In genomic region chr17:5418858-5419355, GRCh38 we compare ENCODE assay signal across 1 cellular context.
TF ChIP-seq lines count a peak whose summit lies in the region.

No MANE protein-coding gene starts in this region.

TF ChIP-seq in GM23338, 12 proteins besides CTCF, POLR2A, EP300 and RAD21 (continued from another document):
- TF ChIP-seq REST (IDR thresholded peaks at IDR 0.05; ENCODE audit: unreplicated experiment), result no peak
- no peak for TF ChIP-seq ZNF114 (CRISPR knock-in tag; IDR thresholded peaks at IDR 0.05)
- TF ChIP-seq ZNF462 (CRISPR knock-in tag; IDR thresholded peaks at IDR 0.05), result no peak
- no peak for TF ChIP-seq NANOG (IDR thresholded peaks at IDR 0.05; ENCODE audit: borderline replicate concordance)
- TF ChIP-seq JUNB (IDR thresholded peaks at IDR 0.05; ENCODE audit: unreplicated experiment), result no peak
- no peak for TF ChIP-seq ZNF331 (CRISPR knock-in tag; IDR thresholded peaks at IDR 0.05; ENCODE audit: low read depth)
- TF ChIP-seq POLR2AphosphoS5 (IDR thresholded peaks at IDR 0.05; ENCODE audit: low read depth), result no peak
